8 cellular contexts compared by ENCODE assay signal in genomic region chr7:94510582-94511456, GRCh38. TPM values are rescaled to one million over a fixed set of nuclear protein-coding genes. Genes with fewer than 3 reads are reported as not detected.
DNase-seq lines count a peak whose midpoint lies in the region; ATAC-seq lines count a peak whose summit lies in the region.

No MANE protein-coding gene starts in this region.

- peaks cover 13% of the 10 kb centered on the region for H3K36me3 Mint-ChIP-seq in activated naive CD8-positive, alpha-beta T cell treated with anti-CD3 and anti-CD28 coated beads, Interleukin-2, amount 50 U/mL, for 24 hours (ENCODE audit: low read depth)

- peak overlapping the region; percentile 81 for H3K4me3 Mint-ChIP-seq in activated naive CD8-positive, alpha-beta T cell treated with anti-CD3 and anti-CD28 coated beads, Interleukin-2, amount 50 U/mL, for 24 hours

- no peaks in the 10 kb centered on the region for H3K9me3 Mint-ChIP-seq in activated naive CD8-positive, alpha-beta T cell treated with anti-CD3 and anti-CD28 coated beads, Interleukin-2, amount 50 U/mL, for 24 hours

- no peaks in the 10 kb centered on the region for H3K9me3 ChIP-seq in right cardiac atrium (ENCODE audit: control insufficient read depth, low read length)

- H3K4me3 ChIP-seq in right cardiac atrium (ENCODE audit: low read length): peak overlapping the region; percentile 71

- peaks cover 51% of the 10 kb centered on the region for H3K4me1 Mint-ChIP-seq in activated naive CD8-positive, alpha-beta T cell treated with anti-CD3 and anti-CD28 coated beads, Interleukin-2, amount 50 U/mL, for 24 hours

- 14% methylated on average over 16 of the region's 16 CpGs for WGBS in right cardiac atrium

- H3K4me1 ChIP-seq in right cardiac atrium (ENCODE audit: control insufficient read depth, insufficient read depth, low read length): peaks cover 4% of the 10 kb centered on the region

- intact Hi-C loops in right cardiac atrium (cut with DNase I): no loop called here
- intact Hi-C loops in posterior vena cava (cut with DNase I): no loop called here

- peak; percentile 59 for DNase-seq in COR-L47 (lab: John Stamatoyannopoulos, UW)
- DNase-seq in HuH-7.5 (ENCODE audit: low spot score): peak; percentile 38
- DNase-seq in RKO (ENCODE audit: low spot score): peak; percentile 78
- DNase-seq in activated naive CD8-positive, alpha-beta T cell treated with anti-CD3 and anti-CD28 coated beads, Interleukin-2, amount 50 U/mL, for 24 hours: peak; percentile 34
- peak in 2 of 3 donors; percentile 29 to 74 for DNase-seq in right cardiac atrium
- DNase-seq in posterior vena cava (ENCODE audit: low spot score): peak; percentile 68
- no peak for DNase-seq in OCI-M2 (lab: John Stamatoyannopoulos, UW; ENCODE audit: unreplicated experiment)

- H3K27me3 ChIP-seq in right cardiac atrium (ENCODE audit: control insufficient read depth, insufficient read depth): no peaks in the 10 kb centered on the region

- ATAC-seq in GM21423 (IDR thresholded peaks at IDR 0.05; ENCODE audit: unreplicated experiment): peak; percentile 20
- ATAC-seq in activated naive CD8-positive, alpha-beta T cell treated with anti-CD3 and anti-CD28 coated beads, Interleukin-2, amount 50 U/mL, for 24 hours: peak; percentile 22
- ATAC-seq in right cardiac atrium: peak; percentile 59 to 68

- peak overlapping the region; percentile 75 for H3K27ac ChIP-seq in right cardiac atrium (ENCODE audit: low read length)

- H3K27ac Mint-ChIP-seq in activated naive CD8-positive, alpha-beta T cell treated with anti-CD3 and anti-CD28 coated beads, Interleukin-2, amount 50 U/mL, for 24 hours: peak overlapping the region; percentile 77

- H3K27me3 Mint-ChIP-seq in activated naive CD8-positive, alpha-beta T cell treated with anti-CD3 and anti-CD28 coated beads, Interleukin-2, amount 50 U/mL, for 24 hours: no peaks in the 10 kb centered on the region

RNA-seq across cellular contexts. Expression of gene CASD1, which starts 1.2 kb away (rescaled TPM):
- total RNA-seq in right cardiac atrium: 10 to 100 TPM; 18.8 to 22.6 (median 21.6) TPM
- polyA plus RNA-seq in right cardiac atrium: 18.3 TPM
- total RNA-seq in posterior vena cava: 10 to 100 TPM; 17.5 to 20.0 TPM
